24 cellular contexts compared by ENCODE assay signal in the genomic region with DNA sequence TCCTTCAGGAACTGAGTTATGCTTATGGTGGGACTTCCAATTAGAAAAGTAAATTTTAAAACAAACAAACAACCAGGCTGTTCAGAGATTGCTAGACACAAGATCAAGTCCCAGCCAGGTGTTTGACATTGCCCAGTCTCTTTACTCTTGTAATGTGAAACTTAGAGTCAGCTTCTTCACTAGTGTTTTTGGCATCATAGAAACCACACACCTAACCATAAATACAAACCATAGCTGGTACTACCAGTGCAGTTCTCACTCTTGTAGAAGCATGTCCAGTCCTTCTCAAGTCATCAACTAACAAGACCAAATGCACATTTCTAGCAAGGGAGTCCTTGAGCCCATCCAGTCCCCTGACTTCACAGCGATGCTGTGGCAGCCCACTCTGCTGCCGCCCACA.
"Had no signal": no experiment of that assay in that cellular context is flagged by ENCODE, and none has a peak within 500 bp of the region (broad histone marks: within the 10 kb centered on the region; RNA-seq: fewer than 3 reads in every experiment).

No MANE protein-coding gene starts in this region.

- FAIRE-seq: endothelial cell of umbilical vein, frontal cortex had no signal

- H3K27ac Mint-ChIP-seq: immature natural killer cell; naive B cell; naive thymus-derived CD8-positive, alpha-beta T cell had no signal

- H3K36me3 ChIP-seq: esophagus muscularis mucosa, gastroesophageal sphincter, heart left ventricle, left lung, lower lobe of right lung had no signal

- H3K27ac ChIP-seq: coronary artery, dorsolateral prefrontal cortex, esophagus muscularis mucosa, foreskin keratinocyte, gastroesophageal sphincter, heart left ventricle, hepatocyte, left lung, lower lobe of right lung had no signal

- H3K27me3 Mint-ChIP-seq: naive B cell had no signal

- DNase-seq: dermis blood vessel endothelial cell; dorsolateral prefrontal cortex; effector CD4-positive, alpha-beta T cell; effector memory CD4-positive, alpha-beta T cell; foreskin keratinocyte; heart left ventricle; hypothalamus; immature natural killer cell; islet precursor cell; left cardiac atrium; left lung; left ventricle myocardium superior; lower lobe of right lung; mesenchymal stem cell; mucosa of descending colon; naive B cell; naive thymus-derived CD8-positive, alpha-beta T cell had no signal

- H3K27me3 ChIP-seq: esophagus muscularis mucosa, foreskin keratinocyte, gastroesophageal sphincter, heart left ventricle, hepatocyte, left lung had no signal

- H3K9me3 ChIP-seq: esophagus muscularis mucosa, gastroesophageal sphincter, heart left ventricle, left lung, lower lobe of right lung, mucosa of descending colon had no signal

- H3K4me2 ChIP-seq: hepatocyte had no signal

- H2AFZ ChIP-seq: hepatocyte had no signal

- H3K4me1 ChIP-seq: esophagus muscularis mucosa, foreskin keratinocyte, gastroesophageal sphincter, heart left ventricle, left lung, lower lobe of right lung had no signal

- ATAC-seq: foreskin keratinocyte; gastroesophageal sphincter; heart left ventricle; left lung; left ventricle myocardium superior; lower lobe of right lung; mucosa of descending colon; naive thymus-derived CD8-positive, alpha-beta T cell had no signal

- H3K36me3 Mint-ChIP-seq: immature natural killer cell; mesothelial cell of epicardium; naive B cell; naive thymus-derived CD8-positive, alpha-beta T cell had no signal

- H3K4me1 Mint-ChIP-seq: immature natural killer cell; naive B cell; naive thymus-derived CD8-positive, alpha-beta T cell had no signal

- H3K4me3 Mint-ChIP-seq: immature natural killer cell; mesothelial cell of epicardium; naive B cell; naive thymus-derived CD8-positive, alpha-beta T cell had no signal

- H3K4me3 ChIP-seq: coronary artery, dorsolateral prefrontal cortex, esophagus muscularis mucosa, gastroesophageal sphincter, heart left ventricle, hepatocyte, left lung, lower lobe of right lung, mucosa of descending colon had no signal

- H3K79me2 ChIP-seq: hepatocyte had no signal
